In genomic region chr2:217970206-217970605, GRCh38 we compare ENCODE assay signal across 25 cellular contexts.
"Had no signal": no experiment of that assay in that cellular context is flagged by ENCODE, and none has a peak within 500 bp of the region (broad histone marks: within the 10 kb centered on the region; RNA-seq: fewer than 3 reads in every experiment).

No MANE protein-coding gene starts in this region.

- H3K4me3 Mint-ChIP-seq: activated naive CD8-positive, alpha-beta T cell treated with anti-CD3 and anti-CD28 coated beads for 36 hours; activated T-helper 17 cell treated with anti-CD3 and anti-CD28 coated beads, Interleukin-2, amount 50 U/mL, for 72 hours; central memory CD8-positive, alpha-beta T cell; effector memory CD8-positive, alpha-beta T cell; mesothelial cell of epicardium; natural killer cell had no signal

- H3K9me3 ChIP-seq: breast epithelium, esophagus squamous epithelium, left lung, tibial nerve, uterus had no signal

- H3K36me3 Mint-ChIP-seq: activated naive CD8-positive, alpha-beta T cell treated with anti-CD3 and anti-CD28 coated beads for 36 hours; natural killer cell had no signal

- ATAC-seq: activated T-helper 17 cell treated with anti-CD3 and anti-CD28 coated beads, Interleukin-2, amount 50 U/mL, for 72 hours; effector memory CD8-positive, alpha-beta T cell; left lung; natural killer cell had no signal

- H3K4me3 ChIP-seq: breast epithelium, dorsolateral prefrontal cortex, esophagus squamous epithelium, left lung, lung, tibial nerve, uterus had no signal

- H3K9me3 Mint-ChIP-seq: activated T-helper 17 cell treated with anti-CD3 and anti-CD28 coated beads, Interleukin-2, amount 50 U/mL, for 72 hours; central memory CD8-positive, alpha-beta T cell; natural killer cell had no signal

- H3K36me3 ChIP-seq: breast epithelium, esophagus squamous epithelium, left lung, tibial nerve, uterus, WERI-Rb-1 had no signal

- H3K27ac ChIP-seq: breast epithelium, dorsolateral prefrontal cortex, left lung, uterus, WERI-Rb-1 had no signal

- H3K27me3 ChIP-seq: breast epithelium, dorsolateral prefrontal cortex, esophagus squamous epithelium, left lung, tibial nerve, uterus had no signal

- H3K4me1 Mint-ChIP-seq: activated naive CD8-positive, alpha-beta T cell treated with anti-CD3 and anti-CD28 coated beads for 36 hours; activated T-helper 17 cell treated with anti-CD3 and anti-CD28 coated beads, Interleukin-2, amount 50 U/mL, for 72 hours; central memory CD8-positive, alpha-beta T cell; natural killer cell had no signal

- H3K27ac Mint-ChIP-seq: activated naive CD8-positive, alpha-beta T cell treated with anti-CD3 and anti-CD28 coated beads for 36 hours; activated T-helper 17 cell treated with anti-CD3 and anti-CD28 coated beads, Interleukin-2, amount 50 U/mL, for 72 hours; effector memory CD8-positive, alpha-beta T cell; mesothelial cell of epicardium; natural killer cell; progenitor cell of endocrine pancreas had no signal

- DNase-seq: activated CD4-positive, alpha-beta T cell treated with anti-CD3 and anti-CD28 coated beads, Interleukin-2, amount 50 U/mL, for 1 hour; activated CD4-positive, CD25-positive, alpha-beta regulatory T cell treated with anti-CD3 and anti-CD28 coated beads, Interleukin-2, amount 50 U/mL, for 72 hours; activated naive CD8-positive, alpha-beta T cell treated with anti-CD3 and anti-CD28 coated beads for 36 hours; activated T-cell treated with anti-CD3 and anti-CD28 coated beads, Interleukin-2, amount 50 U/mL, for 1 hour; amniotic stem cell; dorsolateral prefrontal cortex; effector memory CD8-positive, alpha-beta T cell; esophagus squamous epithelium; hippocampal formation; kidney glomerular epithelial cell; left lung; natural killer cell; retina; stimulated activated CD4-positive, alpha-beta T cell treated with anti-CD3 and anti-CD28 coated beads, Interleukin-2, amount 100 ng/mL, for 48 hours; stimulated activated naive CD4-positive, alpha-beta T cell treated with Interleukin-2 at 50 U/mL for 16 hours; T-helper 1 cell; uterus; WERI-Rb-1 had no signal
